ENCODE assay signal across 8 cellular contexts in genomic region chr19:42075364-42075615, GRCh38. TPM values are rescaled to one million over a fixed set of nuclear protein-coding genes. Genes with fewer than 3 reads are reported as not detected.
DNase-seq lines count a peak whose midpoint lies in the region; ATAC-seq, FAIRE-seq and TF ChIP-seq lines count a peak whose summit lies in the region.

No MANE protein-coding gene starts in this region.

- no peak for FAIRE-seq in small intestine (lab: Jason Lieb, UNC)

- H3K4me3 ChIP-seq in left ventricle myocardium inferior (peak overlapping the region; percentile 95), small intestine (ENCODE audit: low read depth in 1 of 2, low read length in 2 of 2) (peak overlapping the region; percentile 43 to 69)

- H3K27ac Mint-ChIP-seq in activated T-cell treated with anti-CD3 and anti-CD28 coated beads, Interleukin-2, amount 50 U/mL, for 24 hours, result peak overlapping the region; percentile 100
- peak overlapping the region; percentile 99 for H3K27ac Mint-ChIP-seq in activated CD4-positive, alpha-beta memory T cell treated with anti-CD3 and anti-CD28 coated beads for 36 hours

- intact Hi-C loops in activated CD4-positive, alpha-beta memory T cell treated with anti-CD3 and anti-CD28 coated beads for 36 hours (cut with micrococcal nuclease), result loop anchor here (1.0 to 5.0 kb wide), 2 partner anchors 250 to 713 kb away; partner anchors contain the start of genes B9D2 and MEGF8
- intact Hi-C loops in left ventricle myocardium inferior (cut with micrococcal nuclease), result no loop called here

- H3K27me3 ChIP-seq in left ventricle myocardium inferior (ENCODE audit: low read depth) (no peaks in the 10 kb centered on the region), small intestine (ENCODE audit: control insufficient read depth in 2 of 2, insufficient read depth in 2 of 2, low read length in 2 of 2) (no peaks in the 10 kb centered on the region)

- no peaks in the 10 kb centered on the region for H3K9me3 ChIP-seq in left ventricle myocardium inferior (replicated peaks)
- H3K9me3 ChIP-seq in small intestine (ENCODE audit: control insufficient read depth, low read depth), result no peaks in the 10 kb centered on the region

- no peaks in the 10 kb centered on the region for H3K27me3 Mint-ChIP-seq in activated T-cell treated with anti-CD3 and anti-CD28 coated beads, Interleukin-2, amount 50 U/mL, for 24 hours
- H3K27me3 Mint-ChIP-seq in activated CD4-positive, alpha-beta memory T cell treated with anti-CD3 and anti-CD28 coated beads for 36 hours, result no peaks in the 10 kb centered on the region

- H3K4me1 ChIP-seq in left ventricle myocardium inferior (peaks cover 33% of the 10 kb centered on the region), small intestine (ENCODE audit: control insufficient read depth in 2 of 2, insufficient read depth in 1 of 2, low read depth in 1 of 2, low read length in 1 of 2) (peaks cover 2 to 11% of the 10 kb centered on the region in 2 donors)

- peak overlapping the region; percentile 99 for H3K27ac ChIP-seq in left ventricle myocardium inferior (replicated peaks)
- peak overlapping the region; percentile 96 to 99 for H3K27ac ChIP-seq in small intestine (ENCODE audit: low read depth in 1 of 2, low read length in 1 of 2)

- TF ChIP-seq POLR2A in GM18505 (IDR thresholded peaks at IDR 0.05; ENCODE audit: borderline replicate concordance, extremely low read depth, insufficient read depth, insufficient read length), result no peak

- POLR2A ChIA-PET in activated CD4-positive, alpha-beta memory T cell treated with anti-CD3 and anti-CD28 coated beads for 36 hours (lab: Charles Lee), result no interaction called here

- peak overlapping the region; percentile 100 for H3K4me3 Mint-ChIP-seq in activated T-cell treated with anti-CD3 and anti-CD28 coated beads, Interleukin-2, amount 50 U/mL, for 24 hours
- H3K4me3 Mint-ChIP-seq in activated CD4-positive, alpha-beta memory T cell treated with anti-CD3 and anti-CD28 coated beads for 36 hours, result peak overlapping the region; percentile 99

- CTCF ChIA-PET in activated CD4-positive, alpha-beta memory T cell treated with anti-CD3 and anti-CD28 coated beads for 36 hours (lab: Charles Lee), result no interaction called here

- DNase-seq in activated T-cell treated with anti-CD3 and anti-CD28 coated beads, Interleukin-2, amount 50 U/mL, for 24 hours, result no peak
- DNase-seq in activated T-cell treated with anti-CD3 and anti-CD28 coated beads, Interleukin-2, amount 50 U/mL, for 48 hours, result no peak
- no peak for DNase-seq in activated CD4-positive, alpha-beta memory T cell treated with anti-CD3 and anti-CD28 coated beads for 36 hours
- no peak for DNase-seq in left ventricle myocardium inferior
- DNase-seq in small intestine, result no peak
- no peak for DNase-seq in HuH-7 (ENCODE audit: low spot score)

- 0 to 3% (median 2%) methylated on average over 3 of the region's 3 CpGs for WGBS in small intestine, 3 donors

- peaks cover 41% of the 10 kb centered on the region for H3K4me1 Mint-ChIP-seq in activated T-cell treated with anti-CD3 and anti-CD28 coated beads, Interleukin-2, amount 50 U/mL, for 24 hours (ENCODE audit: low read depth)
- peaks cover 35% of the 10 kb centered on the region for H3K4me1 Mint-ChIP-seq in activated CD4-positive, alpha-beta memory T cell treated with anti-CD3 and anti-CD28 coated beads for 36 hours (ENCODE audit: low read depth)

- H3K36me3 Mint-ChIP-seq in activated T-cell treated with anti-CD3 and anti-CD28 coated beads, Interleukin-2, amount 50 U/mL, for 24 hours (ENCODE audit: low read depth), result peaks cover 47% of the 10 kb centered on the region
- H3K36me3 Mint-ChIP-seq in activated CD4-positive, alpha-beta memory T cell treated with anti-CD3 and anti-CD28 coated beads for 36 hours, result peaks cover 18% of the 10 kb centered on the region

- H3K9me3 Mint-ChIP-seq in activated T-cell treated with anti-CD3 and anti-CD28 coated beads, Interleukin-2, amount 50 U/mL, for 24 hours, result no peaks in the 10 kb centered on the region
- no peaks in the 10 kb centered on the region for H3K9me3 Mint-ChIP-seq in activated CD4-positive, alpha-beta memory T cell treated with anti-CD3 and anti-CD28 coated beads for 36 hours

- TF ChIP-seq CTCF in left ventricle myocardium inferior (IDR thresholded peaks at IDR 0.05; ENCODE audit: borderline replicate concordance), result no peak

- peaks cover 19% of the 10 kb centered on the region for H3K36me3 ChIP-seq in left ventricle myocardium inferior
- H3K36me3 ChIP-seq in small intestine (ENCODE audit: control insufficient read depth in 2 of 2, insufficient read depth in 2 of 2, low read length in 2 of 2), result peaks cover 5 to 11% of the 10 kb centered on the region in 2 donors

- no peak for ATAC-seq in GM21360 (IDR thresholded peaks at IDR 0.05; ENCODE audit: unreplicated experiment)
- ATAC-seq in GM18505 (IDR thresholded peaks at IDR 0.05; ENCODE audit: unreplicated experiment), result no peak

RNA-seq across cellular contexts. Expression of gene ZNF574, which starts 0.7 kb away (rescaled TPM):
- 10 to 100 TPM; 12.2 to 13.2 TPM for total RNA-seq in activated CD4-positive, alpha-beta memory T cell treated with anti-CD3 and anti-CD28 coated beads for 36 hours
- total RNA-seq in left ventricle myocardium inferior, result 7.1 TPM
- 1 to 10 TPM; 4.5 to 8.4 (median 6.5) TPM for polyA plus RNA-seq in small intestine

RNA-seq across cellular contexts. Expression of gene GRIK5, which starts 5.3 kb away (rescaled TPM):
- under 1 TPM; 0.73 to 0.90 TPM for total RNA-seq in activated CD4-positive, alpha-beta memory T cell treated with anti-CD3 and anti-CD28 coated beads for 36 hours
- 2.1 TPM for total RNA-seq in left ventricle myocardium inferior
- polyA plus RNA-seq in small intestine, result 1 to 10 TPM in 1 of 3 donors, under 1 TPM in 1, not detected in 1; 0.27 to 1.6 TPM

RNA-seq across cellular contexts. Expression of gene POU2F2, which starts 57.0 kb away (rescaled TPM):
- total RNA-seq in activated CD4-positive, alpha-beta memory T cell treated with anti-CD3 and anti-CD28 coated beads for 36 hours, result 10 to 100 TPM; 55.6 to 57.3 TPM
- 1.2 TPM for total RNA-seq in left ventricle myocardium inferior
- 1 to 10 TPM in 2 of 3 donors, under 1 TPM in 1; 0.45 to 2.1 (median 1.6) TPM for polyA plus RNA-seq in small intestine

Comparison
In these comparisons a context has a peak if more than half of its experiments do, and no peak if none do; other contexts are left out.
1. RNA of gene POU2F2, which starts 57.0 kb away (total RNA-seq): 55.6 to 57.3 TPM in activated CD4-positive, alpha-beta memory T cell treated with anti-CD3 and anti-CD28 coated beads for 36 hours; 1.2 TPM in left ventricle myocardium inferior (single experiment); every median in the first group is over 10 times any median in the second.